ENCODE assay signal across 1 cellular context in the genomic region with DNA sequence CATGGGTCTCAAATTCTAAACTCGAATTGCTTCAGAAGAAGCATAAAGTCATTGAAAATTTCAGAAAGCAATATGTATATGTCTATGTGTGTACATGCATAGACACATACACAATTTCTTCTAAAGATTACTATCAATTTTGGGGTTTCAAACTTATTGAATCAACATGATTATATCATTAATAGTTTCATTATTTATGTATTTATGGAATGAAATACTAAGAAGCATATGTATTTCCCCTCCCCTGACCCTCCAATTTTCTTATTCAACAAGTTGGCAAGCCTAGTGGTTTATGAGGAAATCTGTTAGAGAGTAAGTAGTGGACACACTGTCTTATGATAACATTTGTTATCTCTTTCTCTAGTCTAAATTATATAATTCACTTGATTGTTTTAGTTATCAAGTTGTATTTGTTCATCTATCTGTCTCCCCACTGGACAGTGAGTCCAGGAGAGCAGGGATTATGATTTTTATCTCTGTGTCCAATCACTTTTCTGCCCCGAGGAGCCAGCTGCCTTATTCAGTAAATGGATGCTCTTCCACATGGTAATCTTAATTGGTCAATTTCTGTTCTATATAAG. TPM values are rescaled to one million over a fixed set of nuclear protein-coding genes. Genes with fewer than 3 reads are reported as not detected.
"Had no signal": no experiment of that assay in that cellular context is flagged by ENCODE, and none has a peak within 500 bp of the region (broad histone marks: within the 10 kb centered on the region; RNA-seq: fewer than 3 reads in every experiment).

No MANE protein-coding gene starts in this region.

RNA-seq across cellular contexts. Expression of a gene that starts 17.3 kb away (rescaled TPM):
- polyA plus RNA-seq: stomach had no signal
